In genomic region chr3:179149239-179149887, GRCh38 we compare ENCODE assay signal across 8 cellular contexts. TPM values are rescaled to one million over a fixed set of nuclear protein-coding genes. Genes with fewer than 3 reads are reported as not detected.
A peak's percentile ranks its signal among the peaks of the same experiment; 100 is the strongest.
DNase-seq lines count a peak whose midpoint lies in the region; ATAC-seq and TF ChIP-seq lines count a peak whose summit lies in the region.

No MANE protein-coding gene starts in this region.

- H3K36me3 ChIP-seq in gastroesophageal sphincter, result no peaks in the 10 kb centered on the region
- H3K36me3 ChIP-seq in ovary, result no peaks in the 10 kb centered on the region

- TF ChIP-seq CTCF in gastroesophageal sphincter (IDR thresholded peaks at IDR 0.05) (no peak), ovary (IDR thresholded peaks at IDR 0.05) (no peak)

- ATAC-seq in HG02973 (IDR thresholded peaks at IDR 0.05; ENCODE audit: unreplicated experiment) (peak; percentile 36), gastroesophageal sphincter (no peak)

- WGBS in gastroesophageal sphincter (ENCODE audit: low coverage in 1 of 2), 2 donors, result 0 to 1% methylated on average over 15 to 17 of the region's 17 CpGs
- 1% methylated on average over 17 of the region's 17 CpGs for WGBS in ovary, 3 donors

- H3K9me3 ChIP-seq in gastroesophageal sphincter (no peaks in the 10 kb centered on the region), ovary (no peaks in the 10 kb centered on the region)

- TF ChIP-seq EP300 in gastroesophageal sphincter (IDR thresholded peaks at IDR 0.05) (no peak), ovary (IDR thresholded peaks at IDR 0.05) (no peak)

- peak overlapping the region; percentile 90 to 99 (median 97) for H3K27ac ChIP-seq in gastroesophageal sphincter
- peak overlapping the region; percentile 96 to 100 for H3K27ac ChIP-seq in ovary

- H3K4me3 ChIP-seq in gastroesophageal sphincter (peak overlapping the region; percentile 64 to 91), ovary (peak overlapping the region; percentile 91)

- H3K27me3 ChIP-seq in gastroesophageal sphincter, result no peaks in the 10 kb centered on the region
- no peaks in the 10 kb centered on the region for H3K27me3 ChIP-seq in ovary

- intact Hi-C loops in ovary (cut with DNase I), result loop anchor here in 3 of 4 donors (5.0 kb wide), 3 partner anchors 33 to 173 kb away; partner anchors contain the start of gene ZNF639 (in 2 of the 3)

- H3K4me1 ChIP-seq in gastroesophageal sphincter (peaks cover 0 to 46% (median 0%) of the 10 kb centered on the region in 3 donors), ovary (ENCODE audit: insufficient read depth) (peaks cover 5% of the 10 kb centered on the region)

- TF ChIP-seq POLR2A in gastroesophageal sphincter (IDR thresholded peaks at IDR 0.05) (no peak), ovary (IDR thresholded peaks at IDR 0.05) (no peak)

- DNase-seq in NCI-H2227 treated with DMSO at 0.1 percent for 48 hours (lab: John Stamatoyannopoulos, UW) (peak; percentile 51), NCI-H2227 (lab: John Stamatoyannopoulos, UW; ENCODE audit: unreplicated experiment) (no peak), NOMO-1 treated with DMSO at 0.1 percent for 48 hours (lab: John Stamatoyannopoulos, UW; ENCODE audit: unreplicated experiment) (peak; percentile 69), ovary (peak in 3 of 5 donors; percentile 12 to 28 (median 25)), GOT3 (lab: John Stamatoyannopoulos, UW) (no peak)
- DNase-seq in activated T-cell treated with anti-CD3 and anti-CD28 coated beads, Interleukin-2, amount 50 U/mL, for 48 hours, result peak; percentile 36 to 52

RNA-seq across cellular contexts. Expression of gene PIK3CA, which starts 1.2 kb away (rescaled TPM):
- 10 to 100 TPM; 35.7 to 47.7 (median 39.6) TPM for total RNA-seq in gastroesophageal sphincter
- 10 to 100 TPM; 15.0 to 29.7 (median 23.2) TPM for total RNA-seq in ovary
- 10 to 100 TPM in 1 of 2 donors, 1 to 10 TPM in 1; 8.9 to 14.6 TPM for polyA plus RNA-seq in ovary

Comparison
In these comparisons a context has a peak if more than half of its experiments do, and no peak if none do; other contexts are left out.
1. DNase-seq: peak in NCI-H2227 treated with DMSO at 0.1 percent for 48 hours (single experiment), NOMO-1 treated with DMSO at 0.1 percent for 48 hours (single experiment), activated T-cell treated with anti-CD3 and anti-CD28 coated beads, Interleukin-2, amount 50 U/mL, for 48 hours (2 of 2) and ovary (3 of 5); none in NCI-H2227 (single experiment) and GOT3 (single experiment).